In genomic region chr18:6728809-6729246, GRCh38 we compare ENCODE assay signal across 8 cellular contexts. TPM values are rescaled to one million over a fixed set of nuclear protein-coding genes. Genes with fewer than 3 reads are reported as not detected.
DNase-seq lines count a peak whose midpoint lies in the region; ATAC-seq, FAIRE-seq and TF ChIP-seq lines count a peak whose summit lies in the region.

No MANE protein-coding gene starts in this region.

- no peak for TF ChIP-seq POLR2A in GM12878 (IDR thresholded peaks at IDR 0.05; ENCODE audit: low read depth, low read length)

- intact Hi-C loops in GM12878 (cut with micrococcal nuclease; ENCODE audit: unreplicated experiment) = no loop called here

- H3K4me1 ChIP-seq in GM12878 (ENCODE audit: control insufficient read depth, insufficient read depth, low read length) (no peaks in the 10 kb centered on the region), thoracic aorta (ENCODE audit: control insufficient read depth in 1 of 2, low read depth in 2 of 2) (no peaks in the 10 kb centered on the region)

- no peak for FAIRE-seq in GM12878 (lab: Jason Lieb, UNC)

- no peaks in the 10 kb centered on the region for H3K36me3 Mint-ChIP-seq in T-helper 2 cell treated with Interferon-gamma antibody and Interleukin-4, amounts not matched to agents 5 μg/mL and 100 μg/mL, for 36 hours (ENCODE audit: low read depth)

- no peaks in the 10 kb centered on the region for H4K20me1 ChIP-seq in GM12878 (ENCODE audit: control insufficient read depth, insufficient read depth)

- ATAC-seq in GM12878 (no peak), thoracic aorta (ENCODE audit: insufficient number of reproducible peaks, low FRiP score, low read depth) (no peak), GM21526 (IDR thresholded peaks at IDR 0.05; ENCODE audit: low FRiP score, unreplicated experiment) (no peak)

- in situ Hi-C loops in GM12878 (cut with MboI) = no loop called here

- no peaks in the 10 kb centered on the region for H3K9me3 Mint-ChIP-seq in T-helper 2 cell treated with Interferon-gamma antibody and Interleukin-4, amounts not matched to agents 5 μg/mL and 100 μg/mL, for 36 hours

- H3K9ac ChIP-seq in GM12878 (ENCODE audit: control insufficient read depth, insufficient read depth, low read length) = no peak overlapping the region

- TF ChIP-seq CTCF in GM12878 (IDR thresholded peaks at IDR 0.05 in 2 of 3, conservative IDR thresholded peaks at IDR 0.05 in 1 of 3; ENCODE audit: control insufficient read depth in 2 of 3, extremely low read depth in 1 of 3, insufficient read depth in 1 of 3, low read depth in 3 of 3, low read length in 3 of 3) = no peak
- no peak for TF ChIP-seq CTCF in thoracic aorta (IDR thresholded peaks at IDR 0.05)

- no TSS peak for BruUV-seq in GM12878 (replicated peaks; lab: Mats Ljungman, UMichigan)

- no peaks in the 10 kb centered on the region for H3K9me3 ChIP-seq in GM12878 (replicated peaks; ENCODE audit: control insufficient read depth, insufficient read depth, low read length)
- H3K9me3 ChIP-seq in thoracic aorta = no peaks in the 10 kb centered on the region

- RAD21 ChIA-PET in GM12878 (lab: Charles Lee; ENCODE audit: unreplicated experiment) = no interaction called here

- POLR2A ChIA-PET in GM12878 (lab: Charles Lee) = no interaction called here

- no peak overlapping the region for H3K27ac ChIP-seq in GM12878 (ENCODE audit: control insufficient read depth, insufficient read depth)
- peak overlapping the region; percentile 46 for H3K27ac ChIP-seq in layer of hippocampus (ENCODE audit: low read depth, low read length)
- H3K27ac ChIP-seq in thoracic aorta = no peak overlapping the region

- no peak overlapping the region for H3K27ac Mint-ChIP-seq in T-helper 2 cell treated with Interferon-gamma antibody and Interleukin-4, amounts not matched to agents 5 μg/mL and 100 μg/mL, for 36 hours

- no peaks in the 10 kb centered on the region for H3K4me1 Mint-ChIP-seq in T-helper 2 cell treated with Interferon-gamma antibody and Interleukin-4, amounts not matched to agents 5 μg/mL and 100 μg/mL, for 36 hours (ENCODE audit: low read depth)

- no peaks in the 10 kb centered on the region for H3K36me3 ChIP-seq in GM12878 (ENCODE audit: control insufficient read depth in 2 of 2, insufficient read depth in 2 of 2, low read length in 1 of 2)
- no peaks in the 10 kb centered on the region for H3K36me3 ChIP-seq in thoracic aorta

- peak overlapping the region; percentile 17; the same call in 1 of the 2 replicates for H3K4me2 ChIP-seq in GM12878 (ENCODE audit: control insufficient read depth, insufficient read depth)

- no peak for TF ChIP-seq EP300 in GM12878 (IDR thresholded peaks at IDR 0.05; ENCODE audit: borderline replicate concordance in 1 of 2, control insufficient read depth in 1 of 2, low read depth in 2 of 2, low read length in 2 of 2)

- H2AFZ ChIP-seq in GM12878 (ENCODE audit: control insufficient read depth, low read depth, low read length) = no peak overlapping the region

- TF ChIP-seq RAD21 in GM12878 (IDR thresholded peaks at IDR 0.05; ENCODE audit: insufficient read depth, low read depth, low read length) = no peak

- peak overlapping the region; percentile 78 for H3K4me3 Mint-ChIP-seq in T-helper 2 cell treated with Interferon-gamma antibody and Interleukin-4, amounts not matched to agents 5 μg/mL and 100 μg/mL, for 36 hours

- peaks cover 32% of the 10 kb centered on the region for H3K27me3 Mint-ChIP-seq in T-helper 2 cell treated with Interferon-gamma antibody and Interleukin-4, amounts not matched to agents 5 μg/mL and 100 μg/mL, for 36 hours (ENCODE audit: low read depth)

- H3K27me3 ChIP-seq in GM12878 (replicated peaks in 1 of 2; ENCODE audit: control insufficient read depth in 2 of 2, insufficient read depth in 2 of 2, low read length in 1 of 2) = peaks cover 0 to 2% of the 10 kb centered on the region in 2 experiments; a peak in 2 of 4 replicates
- no peaks in the 10 kb centered on the region for H3K27me3 ChIP-seq in layer of hippocampus (ENCODE audit: control insufficient read depth, insufficient read depth, low read length)
- no peaks in the 10 kb centered on the region for H3K27me3 ChIP-seq in thoracic aorta (replicated peaks; ENCODE audit: insufficient read depth)

- no peaks in the 10 kb centered on the region for H3K79me2 ChIP-seq in GM12878 (ENCODE audit: control insufficient read depth, insufficient read depth, low read length)

- SMC1A ChIA-PET in GM12878 (lab: Charles Lee; ENCODE audit: uncharacterized antibody, unreplicated experiment) = no interaction called here

- WGBS in GM12878 (ENCODE audit: insufficient coverage, insufficient replicate concordance, low lambda C conversion rate, missing lambda C conversion rate) = 0% methylated on average over 5 of the region's 5 CpGs

- DNase-seq in T-helper 2 cell treated with Interferon-gamma antibody and Interleukin-4, amounts not matched to agents 5 μg/mL and 100 μg/mL, for 36 hours (ENCODE audit: low spot score) = no peak
- DNase-seq in T-helper 2 cell (no peak), GM12878 (ENCODE audit: low read depth, low spot score) (no peak), thoracic aorta (ENCODE audit: low spot score) (no peak), GM19238 (ENCODE audit: insufficient read length, low spot score) (no peak)
- DNase-seq in stimulated activated CD4-positive, alpha-beta T cell treated with anti-CD3 and anti-CD28 coated beads, Interleukin-4, amount 100 ng/mL, for 4 hours = no peak

- CTCF ChIA-PET in GM12878 (lab: Yijun Ruan, JAX) = no interaction called here

- H3K4me3 ChIP-seq in GM12878 = no peak overlapping the region
- H3K4me3 ChIP-seq in thoracic aorta = peak overlapping the region; percentile 69

TF ChIP-seq in GM12878, 131 proteins besides CTCF, POLR2A, EP300 and RAD21 (continues in another document):
- TF ChIP-seq REST (IDR thresholded peaks at IDR 0.05; ENCODE audit: low read depth, low read length) = no peak
- no peak for TF ChIP-seq USF2 (IDR thresholded peaks at IDR 0.05; ENCODE audit: borderline replicate concordance, low read depth, low read length)
- TF ChIP-seq POLR2AphosphoS2 (IDR thresholded peaks at IDR 0.05; ENCODE audit: low read depth, low read length) = no peak

RNA-seq across cellular contexts. Expression of gene ARHGAP28, which starts 0.7 kb away (rescaled TPM):
- total RNA-seq in GM12878 (2013; cell fraction: nucleolus; rRNA removed) = not detected in 2 replicates
- total RNA-seq in GM12878 (2014; rRNA removed) = not detected in 2 replicates
- total RNA-seq in GM12878 (2014; rRNA removed; fragmentation: Illumina TruSeq; extraction: Trizol) = not detected in 2 replicates
- not detected in 2 replicates for total RNA-seq in GM12878 (2021)
- polyA plus RNA-seq in GM12878 (2011; ENCODE audit: low read depth) = not detected
- polyA plus RNA-seq in GM12878 (2011; rRNA removed) = not detected in 2 replicates
- not detected in 2 replicates for polyA plus RNA-seq in GM12878 (2011; cell fraction: cytosol; rRNA removed)
- polyA plus RNA-seq in GM12878 (2011; cell fraction: nucleus; rRNA removed) = not detected in 2 replicates
- polyA plus RNA-seq in GM12878 (2012) = not detected in 2 replicates
- polyA plus RNA-seq in GM12878 (2014; fragmentation: Illumina TruSeq; extraction: Trizol) = not detected in 2 replicates
- polyA plus RNA-seq in GM12878 (2014; fragmentation: Nextera tagmentation; extraction: Ambion mirVana) = not detected
- not detected in 2 replicates for polyA plus RNA-seq in GM12878 (2014; rRNA removed)
- not detected for polyA plus RNA-seq in GM12878 (2016; fragmentation: Nextera tagmentation; extraction: Ambion mirVana)
- not detected in 2 replicates for polyA minus RNA-seq in GM12878 (2011; rRNA and poly(A)+ RNA removed)
- not detected in 2 replicates for polyA minus RNA-seq in GM12878 (2011; cell fraction: cytosol; rRNA and poly(A)+ RNA removed)
- not detected in 2 replicates for polyA minus RNA-seq in GM12878 (2011; cell fraction: nucleus; rRNA and poly(A)+ RNA removed)
- total RNA-seq in thoracic aorta = 1 to 10 TPM in 1 of 2 donors, under 1 TPM in 1; 0.41 to 1.8 TPM
